9 cellular contexts compared by ENCODE assay signal in the genomic region with DNA sequence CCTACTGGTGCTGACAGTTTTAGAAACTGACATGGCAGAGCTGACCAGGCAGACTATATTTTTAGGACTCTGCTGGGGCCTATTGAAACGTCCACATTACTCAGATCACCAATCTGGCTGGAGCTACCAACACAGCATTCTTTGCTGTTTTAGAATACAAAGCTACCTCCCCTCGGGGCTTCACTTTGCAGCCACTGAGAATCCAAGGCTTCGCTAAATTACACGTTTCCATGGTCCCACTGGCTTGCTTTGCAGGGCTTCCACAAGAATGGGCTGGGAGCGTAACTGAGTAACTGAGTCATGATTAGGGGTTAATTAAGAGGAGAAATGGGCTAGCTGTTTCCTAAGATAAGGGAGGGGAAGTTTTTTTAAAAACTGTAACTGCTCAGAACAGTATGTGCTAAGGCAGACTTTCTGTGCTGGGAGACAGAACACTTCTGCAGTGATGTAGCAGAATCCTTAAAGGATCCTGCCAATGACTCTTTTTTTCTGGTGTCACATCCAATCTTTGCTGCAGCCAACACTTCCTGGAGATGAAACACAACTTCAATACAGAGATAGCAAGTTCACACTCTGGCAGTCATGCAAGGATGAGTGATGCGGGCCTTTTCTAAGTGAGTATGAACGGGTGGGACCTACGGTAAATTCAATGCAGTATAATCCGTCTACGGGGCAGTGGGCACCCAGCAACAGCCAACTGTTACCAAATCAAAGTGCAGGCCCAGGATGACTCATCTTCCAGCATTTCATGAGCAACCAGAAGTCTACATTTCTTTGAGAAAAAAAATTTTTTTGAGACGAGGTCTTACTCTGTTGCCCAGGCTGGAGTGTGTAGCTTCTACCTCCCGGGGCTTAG. TPM values are rescaled to one million over a fixed set of nuclear protein-coding genes. Genes with fewer than 3 reads are reported as not detected.
DNase-seq lines count a peak whose midpoint lies in the region; ATAC-seq and TF ChIP-seq lines count a peak whose summit lies in the region.
"Had no signal": no experiment of that assay in that cellular context is flagged by ENCODE, and none has a peak within 500 bp of the region (broad histone marks: within the 10 kb centered on the region; RNA-seq: fewer than 3 reads in every experiment).

No MANE protein-coding gene starts in this region.

- DNase-seq in AG08395 (ENCODE audit: low spot score) (peak; percentile 87), HS-27A (ENCODE audit: low read depth) (peak; percentile 17), choroid plexus epithelial cell (ENCODE audit: low read depth) (peak; percentile 95), cortex of kidney (lab: John Stamatoyannopoulos, UW) (no peak), NCI-H2029 (lab: John Stamatoyannopoulos, UW) (no peak)
- DNase-seq in stimulated activated naive CD4-positive, alpha-beta T cell (lab: John Stamatoyannopoulos, UW): no peak
- DNase-seq: nephron progenitor cell had no signal

- peak overlapping the region; percentile 89 for H3K27ac ChIP-seq in mesodermal cell (ENCODE audit: low read depth, low read length, severe bottlenecking)

- H3K4me3 ChIP-seq in choroid plexus epithelial cell (ENCODE audit: low read depth, low read length) (no peak overlapping the region), mesodermal cell (ENCODE audit: extremely low read depth, insufficient read depth, low read length, poor library complexity, severe bottlenecking) (no peak overlapping the region)

- no peaks in the 10 kb centered on the region for H3K9me3 ChIP-seq in mesodermal cell (ENCODE audit: control insufficient read depth, low read length)

- H3K36me3 ChIP-seq in mesodermal cell (ENCODE audit: control insufficient read depth, insufficient read depth, low read length): peaks cover 12% of the 10 kb centered on the region

- peaks cover 26% of the 10 kb centered on the region for H3K4me1 ChIP-seq in mesodermal cell (ENCODE audit: control insufficient read depth, insufficient read depth, low read length, poor library complexity, severe bottlenecking)

- no peak for TF ChIP-seq CTCF in choroid plexus epithelial cell (conservative IDR thresholded peaks at IDR 0.05; ENCODE audit: low read depth, low read length)

- ATAC-seq in HG03460 (IDR thresholded peaks at IDR 0.05; ENCODE audit: unreplicated experiment): no peak

- 80 to 85% methylated on average over 7 of the region's 12 CpGs for WGBS in mesodermal cell (ENCODE audit: insufficient coverage in 2 of 2), 2 experiments

RNA-seq across cellular contexts. Expression of a gene that starts 21.5 kb away (rescaled TPM):
- polyA plus RNA-seq in mesodermal cell (2013, experiment 1 of 2): 433 TPM
- 442 TPM for polyA plus RNA-seq in mesodermal cell (2013, experiment 2 of 2)

RNA-seq across cellular contexts. Expression of a gene that starts 56.5 kb away (rescaled TPM):
- polyA plus RNA-seq in mesodermal cell (2013, experiment 1 of 2): 83.5 TPM
- polyA plus RNA-seq in mesodermal cell (2013, experiment 2 of 2): 80.7 TPM

Comparison
In these comparisons a context has a peak if more than half of its experiments do, and no peak if none do; other contexts are left out.
1. DNase-seq: peak in AG08395 (single experiment), HS-27A (single experiment) and choroid plexus epithelial cell (single experiment); none in stimulated activated naive CD4-positive, alpha-beta T cell (0 of 6), cortex of kidney (single experiment) and NCI-H2029 (single experiment).